Comparison of ENCODE assay signal across 9 cellular contexts in genomic region chr5:93578179-93578812, GRCh38. TPM values are rescaled to one million over a fixed set of nuclear protein-coding genes. Genes with fewer than 3 reads are reported as not detected.
DNase-seq lines count a peak whose midpoint lies in the region; ATAC-seq and TF ChIP-seq lines count a peak whose summit lies in the region.
"Had no signal": no experiment of that assay in that cellular context is flagged by ENCODE, and none has a peak within 500 bp of the region (broad histone marks: within the 10 kb centered on the region; RNA-seq: fewer than 3 reads in every experiment).

No MANE protein-coding gene starts in this region.

- WGBS in adrenal gland, 4 donors = 44 to 60% (median 56%) methylated on average over 19 of the region's 19 CpGs

- H3K27me3 ChIP-seq in H7 (ENCODE audit: control insufficient read depth, insufficient read depth, low read length) (peaks cover 94% of the 10 kb centered on the region), adrenal gland (no peaks in the 10 kb centered on the region)

- intact Hi-C loops in adrenal gland (cut with DNase I) = loop anchor here (5.0 to 10.0 kb wide), 2 partner anchors 66 to 173 kb away; no protein-coding TSS in a partner anchor

- H3K9me3 ChIP-seq in adrenal gland (replicated peaks in 1 of 3) = no peaks in the 10 kb centered on the region

- H3K36me3 ChIP-seq in H7 (replicated peaks; ENCODE audit: control insufficient read depth, insufficient read depth, low read length) = no peaks in the 10 kb centered on the region
- no peaks in the 10 kb centered on the region for H3K36me3 ChIP-seq in adrenal gland (replicated peaks in 1 of 2)

- H3K4me3 ChIP-seq in H7 (ENCODE audit: insufficient read depth, low read depth, low read length) (no peak overlapping the region), adrenal gland (peak overlapping the region in 1 of 4 donors; percentile 93)

- TF ChIP-seq CTCF in adrenal gland (IDR thresholded peaks at IDR 0.05) = no peak

- DNase-seq in H7 = peak; percentile 30
- DNase-seq in adrenal gland = peak in 1 of 7 donors; percentile 58
- DNase-seq in iris pigment epithelial cell (ENCODE audit: low read depth) = peak; percentile 87
- DNase-seq in smooth muscle cell of the brain vasculature (ENCODE audit: low read depth, low spot score) = peak; percentile 58
- no peak for DNase-seq in SIG-M5 (lab: John Stamatoyannopoulos, UW)
- DNase-seq in COLO829 (ENCODE audit: low spot score) = no peak
- DNase-seq: activated CD4-positive, alpha-beta T cell treated with anti-CD3 and anti-CD28 coated beads for 4 hours had no signal

- H3K27ac ChIP-seq in adrenal gland = peak overlapping the region; percentile 27 to 97 (median 86)

- ATAC-seq in GM19455 (IDR thresholded peaks at IDR 0.05; ENCODE audit: unreplicated experiment) (no peak), GM21390 (IDR thresholded peaks at IDR 0.05; ENCODE audit: unreplicated experiment) (no peak)

- no peak for TF ChIP-seq POLR2A in adrenal gland (IDR thresholded peaks at IDR 0.05)

- H3K4me1 ChIP-seq in adrenal gland (replicated peaks in 1 of 2) = peaks cover 0 to 39% of the 10 kb centered on the region in 2 donors

RNA-seq across cellular contexts. Expression of gene NR2F1-AS1, which starts 2.7 kb away (rescaled TPM):
- 1.1 and 1.8 TPM in 2 replicates for total RNA-seq in H7 (2014; rRNA removed; shearing (Covaris generic))
- 10 to 100 TPM; 13.2 to 42.0 (median 25.7) TPM for total RNA-seq in adrenal gland
- polyA plus RNA-seq in adrenal gland = 100 to 1,000 TPM in 1 of 3 donors, 10 to 100 TPM in 2; 20.8 to 107 (median 62.1) TPM

RNA-seq across cellular contexts. Expression of gene NR2F1, which starts 4.7 kb away (rescaled TPM):
- not detected in 2 replicates for total RNA-seq in H7 (2014; rRNA removed; shearing (Covaris generic))
- 100 to 1,000 TPM in 3 of 8 donors, 10 to 100 TPM in 5; 50.1 to 195 (median 89.3) TPM for total RNA-seq in adrenal gland
- polyA plus RNA-seq in adrenal gland = 10 to 100 TPM; 22.4 to 64.4 (median 42.2) TPM

Comparison
In these comparisons a context has a peak if more than half of its experiments do, and no peak if none do; other contexts are left out.
1. DNase-seq: peak in H7 (single experiment), iris pigment epithelial cell (single experiment) and smooth muscle cell of the brain vasculature (single experiment); none in SIG-M5 (single experiment) and COLO829 (single experiment).
2. RNA of gene NR2F1, which starts 4.7 kb away (total RNA-seq): 50.1 to 195 TPM in adrenal gland; not detected in H7; every median in the first group is over 10 times any median in the second.